ENCODE assay signal across 1 cellular context in the genomic region with DNA sequence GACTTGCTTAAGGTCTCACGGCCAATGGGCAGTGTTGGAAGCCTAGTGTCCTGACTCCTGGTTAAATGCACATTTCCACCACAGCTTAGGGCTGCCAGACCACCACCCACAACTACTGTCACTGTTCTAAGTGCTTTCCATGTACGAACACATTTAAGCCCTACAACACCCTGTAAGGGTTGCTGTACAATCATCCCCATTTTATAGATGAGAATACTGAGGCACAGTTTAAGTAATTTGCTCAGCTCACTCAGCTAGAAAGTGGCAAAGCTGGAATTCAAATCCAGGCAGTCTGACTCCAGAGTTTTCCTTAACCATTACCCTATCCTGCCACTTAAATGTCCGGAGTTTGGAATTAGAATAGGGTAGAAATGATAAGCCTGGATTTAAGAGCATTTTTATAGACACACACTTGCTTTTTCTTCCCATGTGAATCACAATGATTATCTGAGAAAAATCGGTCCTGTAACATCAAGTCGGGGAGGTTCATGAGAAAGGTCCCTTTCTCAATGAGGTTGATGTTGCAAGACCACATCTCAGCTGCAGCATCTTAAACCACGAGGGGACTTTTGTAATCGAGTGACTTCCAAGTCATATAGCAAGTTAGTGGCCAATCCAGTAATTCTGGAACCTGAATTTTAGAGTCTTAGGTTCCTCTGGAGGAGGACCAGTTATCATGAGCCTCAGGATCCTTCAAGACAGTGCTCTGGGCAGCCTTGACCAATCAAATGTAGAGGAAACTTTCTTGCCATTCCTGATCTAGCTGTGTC.
TF ChIP-seq lines count a peak whose summit lies in the region.

No MANE protein-coding gene starts in this region.

TF ChIP-seq in IMR-90, 13 proteins besides CTCF, POLR2A, EP300 and RAD21:
- TF ChIP-seq CEBPB (IDR thresholded peaks at IDR 0.05; ENCODE audit: low read depth, low read length) (peak; percentile 12; the same call in 1 of the 2 replicates), RFX5 (IDR thresholded peaks at IDR 0.05; ENCODE audit: low read depth, low read length) (no peak)
